ENCODE assay signal across 10 cellular contexts in genomic region chr2:156437876-156438410, GRCh38. TPM values are rescaled to one million over a fixed set of nuclear protein-coding genes. Genes with fewer than 3 reads are reported as not detected.
A peak's percentile ranks its signal among the peaks of the same experiment; 100 is the strongest.
DNase-seq lines count a peak whose midpoint lies in the region; ATAC-seq, FAIRE-seq and TF ChIP-seq lines count a peak whose summit lies in the region.
"Had no signal": no experiment of that assay in that cellular context is flagged by ENCODE, and none has a peak within 500 bp of the region (broad histone marks: within the 10 kb centered on the region; RNA-seq: fewer than 3 reads in every experiment).

No MANE protein-coding gene starts in this region.

- no peak overlapping the region for H3K9ac ChIP-seq in astrocyte (ENCODE audit: low read length)
- H3K9ac ChIP-seq in mesenchymal stem cell (ENCODE audit: low read length): peak overlapping the region; percentile 97

- H3K4me1 Mint-ChIP-seq in activated naive CD4-positive, alpha-beta T cell treated with anti-CD3 and anti-CD28 coated beads, Interleukin-2, amount 50 U/mL, for 24 hours: peaks cover 38% of the 10 kb centered on the region
- peaks cover 20% of the 10 kb centered on the region for H3K4me1 Mint-ChIP-seq in astrocyte (ENCODE audit: low read depth, unreplicated experiment)

- H2BK120ac ChIP-seq in mesenchymal stem cell (ENCODE audit: low read depth, low read length): no peak overlapping the region

- H3K36me3 ChIP-seq in astrocyte (ENCODE audit: insufficient read depth, low read length): no peaks in the 10 kb centered on the region
- H3K36me3 ChIP-seq in mesenchymal stem cell (ENCODE audit: control insufficient read depth in 1 of 2, insufficient read depth in 2 of 2, low read depth in 1 of 2, low read length in 2 of 2): peaks cover 2 to 9% of the 10 kb centered on the region in 2 experiments
- H3K36me3 ChIP-seq in right atrium auricular region: no peaks in the 10 kb centered on the region

- H2BK5ac ChIP-seq in mesenchymal stem cell (ENCODE audit: low read depth, low read length, poor library complexity, severe bottlenecking): no peak overlapping the region

- no peak overlapping the region for H2BK15ac ChIP-seq in mesenchymal stem cell (ENCODE audit: low read depth, poor library complexity, severe bottlenecking)

- no peak for DNase-seq in activated naive CD4-positive, alpha-beta T cell treated with anti-CD3 and anti-CD28 coated beads, Interleukin-2, amount 50 U/mL, for 16 hours
- DNase-seq in astrocyte (ENCODE audit: low read depth): no peak
- DNase-seq in mesenchymal stem cell: no peak
- DNase-seq in right atrium auricular region (ENCODE audit: low spot score): no peak
- no peak for DNase-seq in activated CD4-positive, CD25-positive, alpha-beta regulatory T cell treated with anti-CD3 and anti-CD28 coated beads, Interleukin-2, amount 50 U/mL, for 72 hours
- no peak for DNase-seq in amniotic stem cell (lab: John Stamatoyannopoulos, UW)
- DNase-seq: activated gamma-delta T cell treated with Interleukin-2 at 50 U/mL for 16 hours, NCI-H1092 treated with DMSO at 0.1 percent for 48 hours had no signal

- H3K27ac ChIP-seq in astrocyte (ENCODE audit: low read depth, low read length) (no peak overlapping the region), mesenchymal stem cell (ENCODE audit: low read length, poor library complexity, severe bottlenecking) (no peak overlapping the region), right atrium auricular region (peak overlapping the region in 1 of 2 donors; percentile 96)

- TF ChIP-seq CTCF in astrocyte (IDR thresholded peaks at IDR 0.05; ENCODE audit: insufficient read depth, low read depth, low read length) (no peak), right atrium auricular region (IDR thresholded peaks at IDR 0.05) (no peak)

- H3K36me3 Mint-ChIP-seq in activated naive CD4-positive, alpha-beta T cell treated with anti-CD3 and anti-CD28 coated beads, Interleukin-2, amount 50 U/mL, for 24 hours: no peaks in the 10 kb centered on the region
- no peaks in the 10 kb centered on the region for H3K36me3 Mint-ChIP-seq in astrocyte (ENCODE audit: low read depth, unreplicated experiment)

- H2AFZ ChIP-seq in astrocyte (ENCODE audit: low read depth, low read length): no peak overlapping the region
- no peak overlapping the region for H2AFZ ChIP-seq in mesenchymal stem cell (ENCODE audit: low read depth, low read length)

- H3K4me1 ChIP-seq in astrocyte (ENCODE audit: insufficient read depth, low read length): peaks cover 21% of the 10 kb centered on the region
- peaks cover 13% of the 10 kb centered on the region for H3K4me1 ChIP-seq in mesenchymal stem cell (ENCODE audit: control insufficient read depth, insufficient read depth, low read depth, low read length)
- peaks cover 0 to 25% of the 10 kb centered on the region in 2 donors for H3K4me1 ChIP-seq in right atrium auricular region

- no peak overlapping the region for H2BK12ac ChIP-seq in mesenchymal stem cell (ENCODE audit: low read length in 2 of 2)

- H2AK5ac ChIP-seq in mesenchymal stem cell (ENCODE audit: low read length, severe bottlenecking): no peak overlapping the region

- 92% methylated on average over 3 of the region's 4 CpGs for WGBS in mesenchymal stem cell

- no peaks in the 10 kb centered on the region for H4K20me1 ChIP-seq in astrocyte (ENCODE audit: insufficient read depth, low read length)

- H4K91ac ChIP-seq in mesenchymal stem cell (ENCODE audit: low read length): no peak overlapping the region

- no peak overlapping the region for H4K8ac ChIP-seq in mesenchymal stem cell (ENCODE audit: low read length)

- peak overlapping the region; percentile 41 for H3K27ac Mint-ChIP-seq in activated naive CD4-positive, alpha-beta T cell treated with anti-CD3 and anti-CD28 coated beads, Interleukin-2, amount 50 U/mL, for 24 hours
- H3K27ac Mint-ChIP-seq in astrocyte (ENCODE audit: unreplicated experiment): no peak overlapping the region

- H3K4me3 ChIP-seq in astrocyte (ENCODE audit: insufficient read depth, low read depth, low read length) (no peak overlapping the region), mesenchymal stem cell (ENCODE audit: insufficient read depth in 1 of 2, low read depth in 1 of 2, low read length in 2 of 2) (peak overlapping the region in 1 of 2 experiments; percentile 90), right atrium auricular region (no peak overlapping the region)

- H3K23ac ChIP-seq in mesenchymal stem cell (ENCODE audit: low read length in 2 of 2): no peak overlapping the region

- H3K18ac ChIP-seq in mesenchymal stem cell (ENCODE audit: low read depth in 1 of 2, low read length in 2 of 2): no peak overlapping the region

- no peak overlapping the region for H3K14ac ChIP-seq in mesenchymal stem cell (ENCODE audit: low read length in 2 of 2)

- H3K27me3 ChIP-seq in astrocyte (ENCODE audit: insufficient read depth, low read length) (no peaks in the 10 kb centered on the region), mesenchymal stem cell (ENCODE audit: control insufficient read depth in 1 of 2, insufficient read depth in 1 of 2, low read length in 2 of 2) (no peaks in the 10 kb centered on the region), right atrium auricular region (no peaks in the 10 kb centered on the region)

- no peaks in the 10 kb centered on the region for H3K9me3 Mint-ChIP-seq in activated naive CD4-positive, alpha-beta T cell treated with anti-CD3 and anti-CD28 coated beads, Interleukin-2, amount 50 U/mL, for 24 hours
- peaks cover 1% of the 10 kb centered on the region for H3K9me3 Mint-ChIP-seq in astrocyte (ENCODE audit: unreplicated experiment)

- H3K4me2 ChIP-seq in astrocyte (ENCODE audit: low read length) (peak overlapping the region; percentile 91), mesenchymal stem cell (ENCODE audit: low read length, poor library complexity, severe bottlenecking) (no peak overlapping the region)

- H3K79me1 ChIP-seq in mesenchymal stem cell (replicated peaks; ENCODE audit: low read length, poor library complexity, severe bottlenecking): peaks cover 16% of the 10 kb centered on the region

- ATAC-seq in GM21390 (IDR thresholded peaks at IDR 0.05; ENCODE audit: unreplicated experiment): no peak

- peaks cover 39% of the 10 kb centered on the region for H3K79me2 ChIP-seq in astrocyte (ENCODE audit: insufficient read depth, low read length)

- FAIRE-seq in astrocyte (lab: Jason Lieb, UNC): no peak

- H3K9me3 ChIP-seq in astrocyte (ENCODE audit: insufficient read depth, low read depth, low read length): no peaks in the 10 kb centered on the region
- no peaks in the 10 kb centered on the region for H3K9me3 ChIP-seq in mesenchymal stem cell (ENCODE audit: control insufficient read depth, low read length)
- H3K9me3 ChIP-seq in right atrium auricular region: no peaks in the 10 kb centered on the region

- H3K4ac ChIP-seq in mesenchymal stem cell (ENCODE audit: low read depth in 1 of 2, low read length in 2 of 2): no peak overlapping the region

- no peaks in the 10 kb centered on the region for H3K27me3 Mint-ChIP-seq in activated naive CD4-positive, alpha-beta T cell treated with anti-CD3 and anti-CD28 coated beads, Interleukin-2, amount 50 U/mL, for 24 hours
- no peaks in the 10 kb centered on the region for H3K27me3 Mint-ChIP-seq in astrocyte (ENCODE audit: low read depth, unreplicated experiment)

- peak overlapping the region; percentile 99 for H3K4me3 Mint-ChIP-seq in activated naive CD4-positive, alpha-beta T cell treated with anti-CD3 and anti-CD28 coated beads, Interleukin-2, amount 50 U/mL, for 24 hours
- H3K4me3 Mint-ChIP-seq in astrocyte (ENCODE audit: unreplicated experiment): peak overlapping the region; percentile 93

RNA-seq across cellular contexts. Expression of gene GPD2, which starts 1.8 kb away (rescaled TPM):
- total RNA-seq in astrocyte (27.5 and 29.0 TPM in 2 replicates), right atrium auricular region (10 to 100 TPM; 14.9 to 29.1 TPM)
- 12.2 TPM for polyA plus RNA-seq in mesenchymal stem cell (2013, experiment 1 of 2)
- polyA plus RNA-seq in mesenchymal stem cell (2013, experiment 2 of 2): 15.3 TPM
